In genomic region chr7:122883049-122883670, GRCh38 we compare ENCODE assay signal across 21 cellular contexts. TPM values are rescaled to one million over a fixed set of nuclear protein-coding genes. Genes with fewer than 3 reads are reported as not detected.
A peak's percentile ranks its signal among the peaks of the same experiment; 100 is the strongest.
DNase-seq lines count a peak whose midpoint lies in the region; ATAC-seq, FAIRE-seq and TF ChIP-seq lines count a peak whose summit lies in the region.
"Had no signal": no experiment of that assay in that cellular context is flagged by ENCODE, and none has a peak within 500 bp of the region (broad histone marks: within the 10 kb centered on the region; RNA-seq: fewer than 3 reads in every experiment).

No MANE protein-coding gene starts in this region.

- H3K9me3 ChIP-seq in left ventricle myocardium inferior (replicated peaks) (no peaks in the 10 kb centered on the region), right cardiac atrium (ENCODE audit: control insufficient read depth, low read length) (no peaks in the 10 kb centered on the region), endothelial cell of umbilical vein (replicated peaks; ENCODE audit: control insufficient read depth, insufficient read depth, low read length) (no peaks in the 10 kb centered on the region), uterus (no peaks in the 10 kb centered on the region)
- H3K9me3 ChIP-seq: psoas muscle, tibial artery had no signal

- H3K27me3 ChIP-seq in left ventricle myocardium inferior (ENCODE audit: low read depth) (no peaks in the 10 kb centered on the region), right cardiac atrium (ENCODE audit: control insufficient read depth, insufficient read depth) (no peaks in the 10 kb centered on the region), endothelial cell of umbilical vein (ENCODE audit: control insufficient read depth in 2 of 2, insufficient read depth in 2 of 2, low read length in 2 of 2) (no peaks in the 10 kb centered on the region), uterus (no peaks in the 10 kb centered on the region)
- H3K27me3 ChIP-seq: tibial artery had no signal

- intact Hi-C loops in left ventricle myocardium inferior (cut with micrococcal nuclease) (loop anchor here (10.0 kb wide), 1 partner anchor 78 kb away; no protein-coding TSS in a partner anchor), right cardiac atrium (cut with DNase I) (loop anchor here in 1 of 4 donors (10.0 kb wide), 1 partner anchor 78 kb away; no protein-coding TSS in a partner anchor), endothelial cell of umbilical vein (cut with micrococcal nuclease) (loop anchor here (10.0 kb wide), 1 partner anchor 228 kb away; no protein-coding TSS in a partner anchor), uterus (cut with DNase I; ENCODE audit: low total_unique reads) (no loop called here)

- H3K4me3 ChIP-seq in left ventricle myocardium inferior, result peak overlapping the region; percentile 91
- no peak overlapping the region for H3K4me3 ChIP-seq in right cardiac atrium (ENCODE audit: low read length)
- no peak overlapping the region for H3K4me3 ChIP-seq in endothelial cell of umbilical vein (replicated peaks in 1 of 3; ENCODE audit: insufficient read depth in 1 of 3, low read depth in 1 of 3, low read length in 3 of 3)
- no peak overlapping the region for H3K4me3 ChIP-seq in uterus
- H3K4me3 ChIP-seq: psoas muscle, tibial artery had no signal

- POLR2A ChIA-PET in endothelial cell of umbilical vein (lab: Charles Lee), result no interaction called here

- dilution Hi-C loops in endothelial cell of umbilical vein (cut with MboI; ENCODE audit: extremely low pct_ligation_motif_present, low sequenced_read_pairs), result no loop called here

- 72% methylated on average over 3 of the region's 3 CpGs for WGBS in right cardiac atrium

- no peak overlapping the region for H3K27ac ChIP-seq in left ventricle myocardium inferior (replicated peaks)
- no peak overlapping the region for H3K27ac ChIP-seq in right cardiac atrium (ENCODE audit: low read length)
- no peak overlapping the region for H3K27ac ChIP-seq in endothelial cell of umbilical vein (ENCODE audit: insufficient read depth, low read depth, low read length)
- peak overlapping the region; percentile 42 to 99 for H3K27ac ChIP-seq in uterus
- H3K27ac ChIP-seq: psoas muscle, WERI-Rb-1 had no signal

- no peak overlapping the region for H2AFZ ChIP-seq in endothelial cell of umbilical vein (ENCODE audit: low read depth, low read length)

- H4K20me1 ChIP-seq in endothelial cell of umbilical vein (replicated peaks; ENCODE audit: control insufficient read depth, extremely low read depth, insufficient read depth, low read length), result no peaks in the 10 kb centered on the region

- H3K9me1 ChIP-seq in endothelial cell of umbilical vein (replicated peaks; ENCODE audit: control insufficient read depth, extremely low read depth, insufficient read depth, low read length), result no peaks in the 10 kb centered on the region

- H3K36me3 ChIP-seq in left ventricle myocardium inferior (no peaks in the 10 kb centered on the region), endothelial cell of umbilical vein (ENCODE audit: control insufficient read depth in 2 of 2, extremely low read depth in 1 of 2, insufficient read depth in 2 of 2, low read length in 2 of 2) (no peaks in the 10 kb centered on the region), uterus (no peaks in the 10 kb centered on the region)
- H3K36me3 ChIP-seq: tibial artery, WERI-Rb-1 had no signal

- TF ChIP-seq CTCF in left ventricle myocardium inferior (IDR thresholded peaks at IDR 0.05; ENCODE audit: borderline replicate concordance) (no peak), endothelial cell of umbilical vein (IDR thresholded peaks at IDR 0.05; ENCODE audit: extremely low read depth in 1 of 2, insufficient read depth in 1 of 2, low read depth in 1 of 2, low read length in 2 of 2) (no peak), uterus (IDR thresholded peaks at IDR 0.05) (no peak)

- H3K4me1 ChIP-seq in left ventricle myocardium inferior (peaks cover 75% of the 10 kb centered on the region), right cardiac atrium (ENCODE audit: control insufficient read depth, insufficient read depth, low read length) (no peaks in the 10 kb centered on the region), endothelial cell of umbilical vein (ENCODE audit: control insufficient read depth, extremely low read depth, insufficient read depth, low read length) (peaks cover 32% of the 10 kb centered on the region), uterus (peaks cover 4% of the 10 kb centered on the region in 2 donors)

- BruUV-seq in endothelial cell of umbilical vein (replicated peaks; lab: Mats Ljungman, UMichigan), result no TSS peak

- no peak for TF ChIP-seq POLR2A in endothelial cell of umbilical vein (IDR thresholded peaks at IDR 0.05; ENCODE audit: low read depth, low read length)
- TF ChIP-seq POLR2A in uterus (IDR thresholded peaks at IDR 0.05), result no peak

- H3K79me2 ChIP-seq in endothelial cell of umbilical vein (ENCODE audit: control insufficient read depth, insufficient read depth, low read length), result peaks cover 2% of the 10 kb centered on the region

- H3K9ac ChIP-seq in endothelial cell of umbilical vein (replicated peaks; ENCODE audit: extremely low read depth, insufficient read depth, low read length), result no peak overlapping the region

- peak overlapping the region; percentile 32 for H3K4me2 ChIP-seq in endothelial cell of umbilical vein (ENCODE audit: insufficient read depth, low read length)

- CTCF ChIA-PET in endothelial cell of umbilical vein (lab: Charles Lee), result interaction anchor here (0.8 to 5.9 kb wide), 3 partner anchors 40 to 135 kb away, joined by 3 to 70 read pairs (median 3); no protein-coding TSS in a partner anchor

- DNase-seq in left ventricle myocardium inferior (no peak), right cardiac atrium (no peak), NCI-H526 treated with DMSO at 0.1 percent for 48 hours (lab: John Stamatoyannopoulos, UW) (peak; percentile 17), endothelial cell of umbilical vein (ENCODE audit: low read depth, low spot score) (no peak), uterus (no peak), GDM1 (lab: John Stamatoyannopoulos, UW) (no peak), NCI-H524 treated with DMSO at 0.1 percent for 48 hours (lab: John Stamatoyannopoulos, UW) (no peak)
- DNase-seq in activated effector memory CD4-positive, alpha-beta T cell treated with Interleukin-2 at 50 U/mL for 16 hours, result no peak
- DNase-seq: activated CD4-positive, alpha-beta T cell treated with anti-CD3 and anti-CD28 coated beads, Interleukin-2, amount 50 U/mL, for 48 hours; activated naive CD4-positive, alpha-beta T cell treated with anti-CD3 and anti-CD28 coated beads for 36 hours; DMS79 treated with DMSO at 0.1 percent for 48 hours; hypothalamus; kidney glomerular epithelial cell; nephron progenitor cell; psoas muscle; tibial artery; WERI-Rb-1 had no signal

- ATAC-seq in right cardiac atrium, result no peak
- ATAC-seq: psoas muscle, Right ventricle myocardium inferior had no signal

- FAIRE-seq in endothelial cell of umbilical vein (lab: Jason Lieb, UNC), result no peak
- FAIRE-seq: endometrium, GM18507 had no signal

TF ChIP-seq in endothelial cell of umbilical vein, 7 proteins besides CTCF, POLR2A, EP300 and RAD21:
- TF ChIP-seq FOS (IDR thresholded peaks at IDR 0.05; ENCODE audit: borderline replicate concordance, insufficient read depth, low read length) (no peak), POLR2AphosphoS5 (IDR thresholded peaks at IDR 0.05; ENCODE audit: insufficient read depth, low read depth, low read length) (no peak), GATA2 (IDR thresholded peaks at IDR 0.05; ENCODE audit: insufficient read depth, insufficient read length, low read depth, low read length) (peak; percentile 28), JUN (IDR thresholded peaks at IDR 0.05; ENCODE audit: borderline replicate concordance, insufficient read depth, insufficient read length, low read depth) (no peak), EZH2 (IDR thresholded peaks at IDR 0.05; ENCODE audit: borderline replicate concordance, low read depth, low read length, severe bottlenecking) (no peak), MYC (IDR thresholded peaks at IDR 0.05; ENCODE audit: low read depth, low read length) (no peak), MAX (IDR thresholded peaks at IDR 0.05; ENCODE audit: insufficient read depth, insufficient read length) (no peak)
TF ChIP-seq in endothelial cell of umbilical vein: peak in this region for 1.

RNA-seq across cellular contexts. Expression of gene CADPS2, which starts 3.1 kb away (rescaled TPM):
- total RNA-seq in left ventricle myocardium inferior (11.9 TPM), right cardiac atrium (10 to 100 TPM; 10.4 to 14.1 (median 11.4) TPM), endothelial cell of umbilical vein (20.0 and 22.6 TPM in 2 replicates), uterus (100 to 1,000 TPM in 1 of 4 donors, 10 to 100 TPM in 3; 11.5 to 119 (median 36.8) TPM)
- polyA plus RNA-seq in right cardiac atrium (11.5 TPM), endothelial cell of umbilical vein (7.0 and 9.5 TPM in 2 replicates)
- polyA plus RNA-seq in endothelial cell of umbilical vein (2011; cell fraction: cytosol; rRNA removed), result 11.9 and 13.5 TPM in 2 replicates
- polyA plus RNA-seq in endothelial cell of umbilical vein (2011; cell fraction: nucleus; rRNA removed), result 9.4 and 10.7 TPM in 2 replicates
- polyA plus RNA-seq in endothelial cell of umbilical vein (2012), result 14.0 and 23.6 TPM in 2 replicates
- polyA minus RNA-seq in endothelial cell of umbilical vein, result 28.0 and 29.9 TPM in 2 replicates
- polyA minus RNA-seq in endothelial cell of umbilical vein (2011; cell fraction: cytosol; rRNA and poly(A)+ RNA removed), result 2.6 TPM
- 37.5 and 44.5 TPM in 2 replicates for polyA minus RNA-seq in endothelial cell of umbilical vein (2011; cell fraction: nucleus; rRNA and poly(A)+ RNA removed)
- total RNA-seq: activated naive CD4-positive, alpha-beta T cell treated with anti-CD3 and anti-CD28 coated beads for 36 hours; T-helper 1 cell treated with Interleukin-12 subunit alpha and Interleukin-12 subunit beta and Interleukin-4 antibody, amounts not matched to agents 30 ng/mL and 1 ng/mL, for 36 hours had no signal

Comparison
In these comparisons a context has a peak if more than half of its experiments do, and no peak if none do; other contexts are left out.
1. H3K27ac ChIP-seq: peak in uterus (2 of 2); none in left ventricle myocardium inferior (single experiment), right cardiac atrium (single experiment) and endothelial cell of umbilical vein (single experiment).